ENCODE assay signal across 31 cellular contexts in the genomic region with DNA sequence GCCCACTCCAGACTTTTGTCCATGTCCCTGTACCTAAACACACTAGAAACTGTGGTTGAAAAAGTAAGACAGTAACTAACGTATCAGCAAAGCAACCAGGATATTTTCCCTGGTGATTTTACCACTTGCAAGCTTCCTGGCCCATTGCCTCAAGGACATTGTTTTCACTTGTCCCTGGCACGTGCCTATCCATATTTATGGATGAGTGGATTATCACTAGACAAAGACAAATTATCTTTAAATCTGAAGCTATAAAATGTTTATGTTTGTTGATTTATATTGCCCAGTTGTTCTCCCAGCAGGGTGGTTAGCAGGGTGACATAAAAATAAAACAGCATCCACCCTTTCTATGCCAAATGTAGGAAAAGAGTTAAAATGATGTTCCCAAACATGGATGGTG.
"Had no signal": no experiment of that assay in that cellular context is flagged by ENCODE, and none has a peak within 500 bp of the region (broad histone marks: within the 10 kb centered on the region; RNA-seq: fewer than 3 reads in every experiment).

No MANE protein-coding gene starts in this region.

- DNase-seq: activated CD4-positive, alpha-beta memory T cell treated with anti-CD3 and anti-CD28 coated beads for 36 hours; activated CD4-positive, alpha-beta T cell treated with anti-CD3 and anti-CD28 coated beads for 36 hours; activated CD4-positive, alpha-beta T cell treated with anti-CD3 and anti-CD28 coated beads, Interleukin-2, amount 10 ng/mL, durations not matched to agents 24 days and 14 days; activated CD4-positive, CD25-positive, alpha-beta regulatory T cell; activated CD4-positive, CD25-positive, alpha-beta regulatory T cell treated with anti-CD3 and anti-CD28 coated beads, Interleukin-2, amount 50 U/mL, for 72 hours; activated CD8-positive, alpha-beta memory T cell treated with anti-CD3 and anti-CD28 coated beads, Interleukin-2, amount 50 U/mL, for 48 hours; activated gamma-delta T cell; activated naive CD4-positive, alpha-beta T cell; activated naive CD4-positive, alpha-beta T cell treated with anti-CD3 and anti-CD28 coated beads, Interleukin-2, amount 10 ng/mL, durations not matched to agents 7 days and 5 days; activated naive CD8-positive, alpha-beta T cell treated with anti-CD3 and anti-CD28 coated beads, Interleukin-2, amount 10 ng/mL, durations not matched to agents 7 days and 5 days; activated T-cell treated with anti-CD3 and anti-CD28 coated beads for 4 hours; activated T-cell treated with anti-CD3 and anti-CD28 coated beads, Interleukin-2, amount 50 U/mL, for 24 hours; activated T-cell treated with anti-CD3 and anti-CD28 coated beads, Interleukin-2, amount 50 U/mL, for 72 hours; anterior cingulate cortex; brain microvascular endothelial cell; dorsolateral prefrontal cortex; effector memory CD4-positive, alpha-beta T cell; endodermal cell; foreskin fibroblast; head of caudate nucleus; hippocampal formation; T1000 had no signal

- H3K4me3 Mint-ChIP-seq: activated CD4-positive, alpha-beta memory T cell treated with anti-CD3 and anti-CD28 coated beads for 36 hours; activated CD4-positive, alpha-beta T cell treated with anti-CD3 and anti-CD28 coated beads for 36 hours; activated CD4-positive, alpha-beta T cell treated with anti-CD3 and anti-CD28 coated beads, Interleukin-2, amount 10 ng/mL, durations not matched to agents 24 days and 14 days; activated naive CD4-positive, alpha-beta T cell treated with anti-CD3 and anti-CD28 coated beads, Interleukin-2, amount 10 ng/mL, durations not matched to agents 7 days and 5 days; activated naive CD8-positive, alpha-beta T cell treated with anti-CD3 and anti-CD28 coated beads, Interleukin-2, amount 10 ng/mL, durations not matched to agents 7 days and 5 days; activated T-cell treated with anti-CD3 and anti-CD28 coated beads, Interleukin-2, amount 50 U/mL, for 24 hours; activated T-cell treated with anti-CD3 and anti-CD28 coated beads, Interleukin-2, amount 50 U/mL, for 72 hours; central memory CD8-positive, alpha-beta T cell; dendritic cell treated with granulocyte-macrophage colony-stimulating factor and Interleukin-4, amounts not matched to agents 40 ng/mL and 50 ng/mL, for 4 days; endodermal cell; T-helper 2 cell treated with Interferon-gamma antibody and Interleukin-4, amounts not matched to agents 5 μg/mL and 100 μg/mL, for 36 hours had no signal

- H3K27ac ChIP-seq: brain microvascular endothelial cell, coronary artery, dorsolateral prefrontal cortex had no signal

- FAIRE-seq: astrocyte, bronchial epithelial cell, frontal cortex had no signal

- H3K36me3 Mint-ChIP-seq: activated CD4-positive, alpha-beta memory T cell treated with anti-CD3 and anti-CD28 coated beads for 36 hours; activated naive CD4-positive, alpha-beta T cell treated with anti-CD3 and anti-CD28 coated beads, Interleukin-2, amount 10 ng/mL, durations not matched to agents 7 days and 5 days; activated naive CD4-positive, alpha-beta T cell treated with anti-CD3 and anti-CD28 coated beads, Interleukin-2, amount 50 U/mL, for 72 hours; activated naive CD8-positive, alpha-beta T cell treated with anti-CD3 and anti-CD28 coated beads, Interleukin-2, amount 10 ng/mL, durations not matched to agents 7 days and 5 days had no signal

- ATAC-seq: activated CD4-positive, alpha-beta T cell treated with anti-CD3 and anti-CD28 coated beads for 36 hours; activated naive CD4-positive, alpha-beta T cell treated with anti-CD3 and anti-CD28 coated beads, Interleukin-2, amount 50 U/mL, for 72 hours; activated T-cell treated with anti-CD3 and anti-CD28 coated beads, Interleukin-2, amount 50 U/mL, for 72 hours; esophagus mucosa had no signal

- H3K36me3 ChIP-seq: brain microvascular endothelial cell had no signal

- H3K9me3 Mint-ChIP-seq: activated CD4-positive, alpha-beta memory T cell treated with anti-CD3 and anti-CD28 coated beads for 36 hours; activated CD4-positive, alpha-beta T cell treated with anti-CD3 and anti-CD28 coated beads, Interleukin-2, amount 10 ng/mL, durations not matched to agents 24 days and 14 days; activated naive CD4-positive, alpha-beta T cell treated with anti-CD3 and anti-CD28 coated beads, Interleukin-2, amount 10 ng/mL, durations not matched to agents 7 days and 5 days; activated naive CD4-positive, alpha-beta T cell treated with anti-CD3 and anti-CD28 coated beads, Interleukin-2, amount 50 U/mL, for 72 hours; activated naive CD8-positive, alpha-beta T cell treated with anti-CD3 and anti-CD28 coated beads, Interleukin-2, amount 10 ng/mL, durations not matched to agents 7 days and 5 days; activated T-cell treated with anti-CD3 and anti-CD28 coated beads, Interleukin-2, amount 50 U/mL, for 24 hours; activated T-cell treated with anti-CD3 and anti-CD28 coated beads, Interleukin-2, amount 50 U/mL, for 72 hours; central memory CD8-positive, alpha-beta T cell; dendritic cell treated with granulocyte-macrophage colony-stimulating factor and Interleukin-4, amounts not matched to agents 40 ng/mL and 50 ng/mL, for 4 days; endodermal cell; T-helper 2 cell treated with Interferon-gamma antibody and Interleukin-4, amounts not matched to agents 5 μg/mL and 100 μg/mL, for 36 hours had no signal

- H3K27me3 Mint-ChIP-seq: activated CD4-positive, alpha-beta memory T cell treated with anti-CD3 and anti-CD28 coated beads for 36 hours; activated CD4-positive, alpha-beta T cell treated with anti-CD3 and anti-CD28 coated beads for 36 hours; activated CD4-positive, alpha-beta T cell treated with anti-CD3 and anti-CD28 coated beads, Interleukin-2, amount 10 ng/mL, durations not matched to agents 24 days and 14 days; activated naive CD4-positive, alpha-beta T cell treated with anti-CD3 and anti-CD28 coated beads, Interleukin-2, amount 10 ng/mL, durations not matched to agents 7 days and 5 days; activated T-cell treated with anti-CD3 and anti-CD28 coated beads, Interleukin-2, amount 50 U/mL, for 24 hours; central memory CD8-positive, alpha-beta T cell; dendritic cell treated with granulocyte-macrophage colony-stimulating factor and Interleukin-4, amounts not matched to agents 40 ng/mL and 50 ng/mL, for 4 days had no signal

- H3K4me3 ChIP-seq: coronary artery, dorsolateral prefrontal cortex had no signal

- H3K27ac Mint-ChIP-seq: activated CD4-positive, alpha-beta memory T cell treated with anti-CD3 and anti-CD28 coated beads for 36 hours; activated CD4-positive, alpha-beta T cell treated with anti-CD3 and anti-CD28 coated beads for 36 hours; activated CD4-positive, alpha-beta T cell treated with anti-CD3 and anti-CD28 coated beads, Interleukin-2, amount 10 ng/mL, durations not matched to agents 24 days and 14 days; activated naive CD4-positive, alpha-beta T cell treated with anti-CD3 and anti-CD28 coated beads, Interleukin-2, amount 10 ng/mL, durations not matched to agents 7 days and 5 days; activated naive CD4-positive, alpha-beta T cell treated with anti-CD3 and anti-CD28 coated beads, Interleukin-2, amount 50 U/mL, for 72 hours; activated naive CD8-positive, alpha-beta T cell treated with anti-CD3 and anti-CD28 coated beads, Interleukin-2, amount 10 ng/mL, durations not matched to agents 7 days and 5 days; activated T-cell treated with anti-CD3 and anti-CD28 coated beads, Interleukin-2, amount 50 U/mL, for 24 hours; activated T-cell treated with anti-CD3 and anti-CD28 coated beads, Interleukin-2, amount 50 U/mL, for 72 hours; dendritic cell treated with granulocyte-macrophage colony-stimulating factor and Interleukin-4, amounts not matched to agents 40 ng/mL and 50 ng/mL, for 4 days; endodermal cell; T-helper 2 cell treated with Interferon-gamma antibody and Interleukin-4, amounts not matched to agents 5 μg/mL and 100 μg/mL, for 36 hours had no signal

- H3K4me1 Mint-ChIP-seq: activated CD4-positive, alpha-beta T cell treated with anti-CD3 and anti-CD28 coated beads for 36 hours; activated CD4-positive, alpha-beta T cell treated with anti-CD3 and anti-CD28 coated beads, Interleukin-2, amount 10 ng/mL, durations not matched to agents 24 days and 14 days; activated naive CD4-positive, alpha-beta T cell treated with anti-CD3 and anti-CD28 coated beads, Interleukin-2, amount 10 ng/mL, durations not matched to agents 7 days and 5 days; activated naive CD8-positive, alpha-beta T cell treated with anti-CD3 and anti-CD28 coated beads, Interleukin-2, amount 10 ng/mL, durations not matched to agents 7 days and 5 days; central memory CD8-positive, alpha-beta T cell; endodermal cell had no signal

- H3K27me3 ChIP-seq: brain microvascular endothelial cell had no signal
